8 cellular contexts compared by ENCODE assay signal in genomic region chr15:40941078-40941527, GRCh38. TPM values are rescaled to one million over a fixed set of nuclear protein-coding genes. Genes with fewer than 3 reads are reported as not detected.
DNase-seq lines count a peak whose midpoint lies in the region; ATAC-seq and TF ChIP-seq lines count a peak whose summit lies in the region.

No MANE protein-coding gene starts in this region.

- no peaks in the 10 kb centered on the region for H3K4me1 Mint-ChIP-seq in Caco-2 (ENCODE audit: low read depth, unreplicated experiment)

- intact Hi-C loops in Caco-2 (cut with micrococcal nuclease; ENCODE audit: unreplicated experiment) = loop anchor here (1.0 to 5.0 kb wide), 3 partner anchors 9 to 34 kb away; partner anchors contain the start of gene CHAC1
- intact Hi-C loops in dorsolateral prefrontal cortex (cut with DNase I) = loop anchor here (1.0 to 5.0 kb wide), 3 partner anchors 34 to 81 kb away; no protein-coding TSS in a partner anchor

- H2BK5ac ChIP-seq in neuronal stem cell (ENCODE audit: low read length) = peak overlapping the region; percentile 31

- peak overlapping the region; percentile 30 for H2AK5ac ChIP-seq in neuronal stem cell (ENCODE audit: low read depth, low read length)

- POLR2A ChIA-PET in Caco-2 (lab: Charles Lee) = interaction anchor here (0.6 to 2.9 kb wide), 6 partner anchors 8 to 175 kb away, joined by 3 to 33 read pairs (median 10); partner anchors contain the start of genes CHAC1, DLL4 and INO80

- H2AFZ ChIP-seq in neuronal stem cell (ENCODE audit: low read length) = peak overlapping the region; percentile 99

- no peak for DNase-seq in Caco-2
- DNase-seq in MV-4-11 (lab: John Stamatoyannopoulos, UW) = peak; percentile 23
- no peak for DNase-seq in dorsolateral prefrontal cortex
- no peak for DNase-seq in neuronal stem cell (ENCODE audit: low spot score)
- DNase-seq in AG08395 (ENCODE audit: low spot score) = no peak
- no peak for DNase-seq in left lobe of liver (ENCODE audit: low spot score)

- H3K18ac ChIP-seq in neuronal stem cell (ENCODE audit: low read length) = peak overlapping the region; percentile 93

- no peaks in the 10 kb centered on the region for H3K79me1 ChIP-seq in neuronal stem cell (ENCODE audit: low read depth, low read length)

- peak overlapping the region; percentile 86 for H3K9ac ChIP-seq in neuronal stem cell (ENCODE audit: low read depth, low read length, poor library complexity)

- H3K9me3 ChIP-seq in Caco-2 (no peaks in the 10 kb centered on the region), neuronal stem cell (replicated peaks in 1 of 2; ENCODE audit: control insufficient read depth in 2 of 2, insufficient read depth in 1 of 2, low read depth in 1 of 2, low read length in 2 of 2) (no peaks in the 10 kb centered on the region)

- H2BK12ac ChIP-seq in neuronal stem cell (ENCODE audit: low read length) = no peak overlapping the region

- no peaks in the 10 kb centered on the region for H3K27me3 ChIP-seq in Caco-2 (replicated peaks; ENCODE audit: control insufficient read depth, insufficient read depth, low read length)
- no peaks in the 10 kb centered on the region for H3K27me3 ChIP-seq in dorsolateral prefrontal cortex
- peaks cover 0 to 4% (median 0%) of the 10 kb centered on the region in 3 experiments for H3K27me3 ChIP-seq in neuronal stem cell (ENCODE audit: control insufficient read depth in 3 of 3, insufficient read depth in 3 of 3, low read depth in 1 of 3, low read length in 3 of 3)

- TF ChIP-seq CTCF in Caco-2 (IDR thresholded peaks at IDR 0.05; ENCODE audit: insufficient read depth in 1 of 2, low read depth in 1 of 2, low read length in 1 of 2, severe bottlenecking in 1 of 2, unreplicated experiment in 1 of 2) (no peak), dorsolateral prefrontal cortex (IDR thresholded peaks at IDR 0.05 in 54 of 56, conservative IDR thresholded peaks at IDR 0.05 in 2 of 56; ENCODE audit: low read depth in 1 of 56, partially characterized antibody in 56 of 56) (peak in 1 of 56 donors; percentile 1)

- H3K36me3 Mint-ChIP-seq in Caco-2 (ENCODE audit: insufficient read depth, unreplicated experiment) = peaks cover 5% of the 10 kb centered on the region

- H3K36me3 ChIP-seq in Caco-2 (ENCODE audit: control insufficient read depth, insufficient read depth, low read length) (no peaks in the 10 kb centered on the region), neuronal stem cell (replicated peaks in 1 of 2; ENCODE audit: control insufficient read depth in 2 of 2, insufficient read depth in 2 of 2, low read length in 2 of 2) (no peaks in the 10 kb centered on the region)

- H4K8ac ChIP-seq in neuronal stem cell (ENCODE audit: low read depth, low read length) = peak overlapping the region; percentile 90

- no peak overlapping the region for H3K4ac ChIP-seq in neuronal stem cell (ENCODE audit: low read length)

- peak overlapping the region; percentile 30 for H3K23ac ChIP-seq in neuronal stem cell (ENCODE audit: low read depth, low read length, poor library complexity)

- peak overlapping the region; percentile 94 for H4K91ac ChIP-seq in neuronal stem cell (ENCODE audit: low read depth, low read length, poor library complexity)

- TSS peak; percentile 88 for BruUV-seq in Caco-2 (replicated peaks; lab: Mats Ljungman, UMichigan)

- H3K4me1 ChIP-seq in Caco-2 (peaks cover 12% of the 10 kb centered on the region), neuronal stem cell (ENCODE audit: control insufficient read depth in 2 of 2, insufficient read depth in 1 of 2, low read depth in 1 of 2, low read length in 2 of 2) (peaks cover 10% of the 10 kb centered on the region in 2 donors)

- no CpG with 5 or more reads among the region's 7 CpGs for WGBS in neuronal stem cell (ENCODE audit: extremely low coverage in 2 of 2, insufficient read length in 2 of 2, insufficient replicate concordance in 1 of 2), 2 donors

- H3K27ac Mint-ChIP-seq in Caco-2 (ENCODE audit: unreplicated experiment) = peak overlapping the region; percentile 95

- H3K27me3 Mint-ChIP-seq in Caco-2 (ENCODE audit: insufficient read depth, unreplicated experiment) = no peaks in the 10 kb centered on the region

- H3K9me3 Mint-ChIP-seq in Caco-2 (ENCODE audit: unreplicated experiment) = no peaks in the 10 kb centered on the region

- no peak overlapping the region for H2BK15ac ChIP-seq in neuronal stem cell (ENCODE audit: low read length)

- no peak overlapping the region for H2BK120ac ChIP-seq in neuronal stem cell (ENCODE audit: low read depth, low read length)

- H3K4me3 ChIP-seq in Caco-2 (ENCODE audit: low read depth, low read length) (peak overlapping the region; percentile 56), dorsolateral prefrontal cortex (peak overlapping the region; percentile 26 to 74 (median 61)), neuronal stem cell (ENCODE audit: low read length in 2 of 2) (peak overlapping the region; percentile 53 to 63)

- H3K4me3 Mint-ChIP-seq in Caco-2 (ENCODE audit: unreplicated experiment) = peak overlapping the region; percentile 79

- H3K4me2 ChIP-seq in neuronal stem cell (ENCODE audit: insufficient read depth, low read length, poor library complexity, severe bottlenecking) = peak overlapping the region; percentile 67

- ATAC-seq in HG03457 (IDR thresholded peaks at IDR 0.05; ENCODE audit: unreplicated experiment) = no peak
- no peak for ATAC-seq in GM18909 (IDR thresholded peaks at IDR 0.05; ENCODE audit: poor library complexity, unreplicated experiment)
- no peak for ATAC-seq in left lobe of liver

- H3K14ac ChIP-seq in neuronal stem cell (ENCODE audit: low read length) = peak overlapping the region; percentile 50

- H3K27ac ChIP-seq in dorsolateral prefrontal cortex (peak overlapping the region in 55 of 59 donors; percentile 5 to 91 (median 78)), neuronal stem cell (replicated peaks; ENCODE audit: low read length) (peak overlapping the region; percentile 64)

- CTCF ChIA-PET in Caco-2 (lab: Charles Lee) = interaction anchor here (0.6 to 4.3 kb wide), 21 partner anchors 7 to 290 kb away, joined by 3 to 56 read pairs (median 5); partner anchors contain the start of genes CHAC1, CHP1, DLL4 and VPS18

RNA-seq across cellular contexts. Expression of gene DLL4, which starts 12.0 kb away (rescaled TPM):
- total RNA-seq in Caco-2 (2022) (3.4 TPM in 2 replicates), dorsolateral prefrontal cortex (10 to 100 TPM in 41 of 120 experiments, 1 to 10 TPM in 79; 2.2 to 25.3 (median 7.9) TPM), left lobe of liver (3.7 TPM)
- polyA plus RNA-seq in neuronal stem cell (2013, experiment 1 of 2) = 0.20 TPM
- 0.21 TPM for polyA plus RNA-seq in neuronal stem cell (2013, experiment 2 of 2)

RNA-seq across cellular contexts. Expression of gene CHAC1, which starts 12.2 kb away (rescaled TPM):
- 54.0 and 55.8 TPM in 2 replicates for total RNA-seq in Caco-2 (2022)
- total RNA-seq in dorsolateral prefrontal cortex = 10 to 100 TPM in 48 of 120 experiments, 1 to 10 TPM in 72; 2.8 to 19.8 (median 9.3) TPM
- polyA plus RNA-seq in neuronal stem cell (2013, experiment 1 of 2) = 3.9 TPM
- 3.7 TPM for polyA plus RNA-seq in neuronal stem cell (2013, experiment 2 of 2)
- total RNA-seq in left lobe of liver = 1.1 TPM

RNA-seq across cellular contexts. Expression of gene VPS18, which starts 46.9 kb away (rescaled TPM):
- 27.3 and 29.3 TPM in 2 replicates for total RNA-seq in Caco-2 (2022)
- total RNA-seq in dorsolateral prefrontal cortex = 10 to 100 TPM; 19.3 to 39.4 (median 29.9) TPM
- polyA plus RNA-seq in neuronal stem cell (2013, experiment 1 of 2) = 6.1 TPM
- 6.0 TPM for polyA plus RNA-seq in neuronal stem cell (2013, experiment 2 of 2)
- total RNA-seq in left lobe of liver = 10.3 TPM
